10 cellular contexts compared by ENCODE assay signal in the genomic region with DNA sequence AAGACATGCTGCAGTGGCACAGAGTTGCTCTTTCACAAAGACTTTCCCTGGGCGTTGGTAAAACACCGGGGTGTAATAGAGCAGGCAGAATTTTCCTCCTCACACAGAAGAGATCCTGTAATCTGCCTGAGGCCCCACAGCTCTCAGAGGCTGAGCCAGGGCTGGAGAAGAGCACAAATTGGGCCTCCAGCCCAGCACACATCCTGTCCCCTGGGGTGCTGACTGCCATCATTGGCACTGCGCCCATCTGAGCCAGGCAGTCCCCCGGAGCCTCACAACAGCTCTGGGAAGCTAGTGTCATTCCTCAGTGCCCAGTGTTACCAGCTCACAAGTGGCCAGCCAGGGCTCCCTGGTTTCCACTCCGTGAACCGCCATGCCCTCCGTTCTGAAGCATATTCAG.
DNase-seq lines count a peak whose midpoint lies in the region; ATAC-seq and TF ChIP-seq lines count a peak whose summit lies in the region.
"Had no signal": no experiment of that assay in that cellular context is flagged by ENCODE, and none has a peak within 500 bp of the region (broad histone marks: within the 10 kb centered on the region; RNA-seq: fewer than 3 reads in every experiment).

No MANE protein-coding gene starts in this region.

- peaks cover 4 to 27% of the 10 kb centered on the region in 2 donors for H3K4me1 ChIP-seq in adrenal gland (replicated peaks in 1 of 2)
- H3K4me1 ChIP-seq in GM23338 (ENCODE audit: insufficient read depth): peaks cover 3% of the 10 kb centered on the region; the same call in 1 of the 2 replicates

- intact Hi-C loops in adrenal gland (cut with DNase I): loop anchor here in 1 of 2 donors (10.0 kb wide), 1 partner anchor 118 kb away; a partner anchor contains a TSS

- H3K4me1 Mint-ChIP-seq in GM23338: peaks cover 33% of the 10 kb centered on the region

- H3K9me3 Mint-ChIP-seq in GM23338: no peaks in the 10 kb centered on the region

- H2AFZ ChIP-seq in GM23338: no peak overlapping the region

- no peak overlapping the region for H3K4me3 Mint-ChIP-seq in GM23338

- ATAC-seq in GM23338 (no peak), GM21717 (IDR thresholded peaks at IDR 0.05; ENCODE audit: unreplicated experiment) (no peak)
- ATAC-seq: stimulated activated naive CD8-positive, alpha-beta T cell treated with anti-CD3 and anti-CD28 coated beads, Interleukin-15, Interleukin-2, amounts not matched to agents 100 U/mL and 50 U/mL, for 24 hours had no signal

- H3K9me3 ChIP-seq in adrenal gland (replicated peaks in 1 of 3): no peaks in the 10 kb centered on the region
- H3K9me3 ChIP-seq: spleen had no signal

- DNase-seq in DMS153 treated with DMSO at 0.1 percent for 48 hours (lab: John Stamatoyannopoulos, UW; ENCODE audit: unreplicated experiment) (peak; percentile 39), NCI-H1417 (lab: John Stamatoyannopoulos, UW) (peak in 2 of 3 experiments; percentile 69 to 88), adrenal gland (peak in 4 of 7 donors; percentile 27 to 77 (median 50)), kidney tubule cell (ENCODE audit: low spot score) (peak; percentile 78), GM23338 (ENCODE audit: low spot score) (no peak), hippocampal formation (lab: John Stamatoyannopoulos, UW) (no peak)
- no peak for DNase-seq in activated effector memory CD4-positive, alpha-beta T cell treated with anti-CD3 and anti-CD28 coated beads, Interleukin-2, amount 50 U/mL, for 16 hours
- DNase-seq: spleen; stimulated activated naive CD8-positive, alpha-beta T cell treated with anti-CD3 and anti-CD28 coated beads, Interleukin-15, Interleukin-2, amounts not matched to agents 100 U/mL and 50 U/mL, for 24 hours had no signal

- peaks cover 4% of the 10 kb centered on the region for H3K27me3 Mint-ChIP-seq in GM23338 (ENCODE audit: insufficient read depth, low read depth, poor library complexity)

- WGBS in adrenal gland, 4 donors: 74 to 95% (median 80%) methylated on average over 5 to 7 of the region's 7 CpGs

- H3K79me2 ChIP-seq in GM23338 (replicated peaks; ENCODE audit: insufficient read depth): no peaks in the 10 kb centered on the region

- no peak for TF ChIP-seq POLR2A in adrenal gland (IDR thresholded peaks at IDR 0.05)

- H3K27me3 ChIP-seq in adrenal gland (no peaks in the 10 kb centered on the region), GM23338 (ENCODE audit: insufficient read depth) (no peaks in the 10 kb centered on the region)
- H3K27me3 ChIP-seq: spleen had no signal

- H3K9me2 ChIP-seq in GM23338 (ENCODE audit: insufficient read depth): peaks cover 3% of the 10 kb centered on the region; the same call in 1 of the 2 replicates

- no peak for TF ChIP-seq CTCF in adrenal gland (IDR thresholded peaks at IDR 0.05)
- TF ChIP-seq CTCF in GM23338 (conservative IDR thresholded peaks at IDR 0.05; ENCODE audit: low read depth in 2 of 2): no peak

- H3F3A ChIP-seq in GM23338 (replicated peaks; ENCODE audit: low read depth): no peaks in the 10 kb centered on the region

- H3K36me3 ChIP-seq in adrenal gland (replicated peaks in 1 of 2) (no peaks in the 10 kb centered on the region), GM23338 (ENCODE audit: insufficient read depth) (no peaks in the 10 kb centered on the region; the same call in 1 of the 2 replicates)

- no peak overlapping the region for H3K4me3 ChIP-seq in adrenal gland
- H3K4me3 ChIP-seq in GM23338: no peak overlapping the region
- H3K4me3 ChIP-seq: spleen had no signal

- H3K36me3 Mint-ChIP-seq in GM23338 (ENCODE audit: low read depth): no peaks in the 10 kb centered on the region

- no peaks in the 10 kb centered on the region for H4K20me1 ChIP-seq in GM23338 (replicated peaks; ENCODE audit: insufficient read depth)

- no peak overlapping the region for H3K27ac ChIP-seq in adrenal gland
- H3K27ac ChIP-seq in GM23338 (ENCODE audit: low read depth): no peak overlapping the region
- H3K27ac ChIP-seq: spleen had no signal

- H3K27ac Mint-ChIP-seq in GM23338: no peak overlapping the region

- H3K4me2 ChIP-seq in GM23338: no peak overlapping the region

TF ChIP-seq in GM23338, 12 proteins besides CTCF, POLR2A, EP300 and RAD21:
- TF ChIP-seq, protein P1, sequence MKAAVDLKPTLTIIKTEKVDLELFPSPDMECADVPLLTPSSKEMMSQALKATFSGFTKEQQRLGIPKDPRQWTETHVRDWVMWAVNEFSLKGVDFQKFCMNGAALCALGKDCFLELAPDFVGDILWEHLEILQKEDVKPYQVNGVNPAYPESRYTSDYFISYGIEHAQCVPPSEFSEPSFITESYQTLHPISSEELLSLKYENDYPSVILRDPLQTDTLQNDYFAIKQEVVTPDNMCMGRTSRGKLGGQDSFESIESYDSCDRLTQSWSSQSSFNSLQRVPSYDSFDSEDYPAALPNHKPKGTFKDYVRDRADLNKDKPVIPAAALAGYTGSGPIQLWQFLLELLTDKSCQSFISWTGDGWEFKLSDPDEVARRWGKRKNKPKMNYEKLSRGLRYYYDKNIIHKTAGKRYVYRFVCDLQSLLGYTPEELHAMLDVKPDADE (IDR thresholded peaks at IDR 0.05): no peak
- TF ChIP-seq ZNF331 (CRISPR knock-in tag; IDR thresholded peaks at IDR 0.05; ENCODE audit: low read depth) (no peak), STAT1 (IDR thresholded peaks at IDR 0.05; ENCODE audit: unreplicated experiment) (no peak), NANOG (IDR thresholded peaks at IDR 0.05; ENCODE audit: borderline replicate concordance) (no peak), CREB1 (CRISPR knock-in tag; IDR thresholded peaks at IDR 0.05; ENCODE audit: low read depth) (no peak), ZNF114 (CRISPR knock-in tag; IDR thresholded peaks at IDR 0.05) (no peak), EZH2 (IDR thresholded peaks at IDR 0.05; ENCODE audit: low read depth, unreplicated experiment) (no peak), EZH2phosphoT487 (IDR thresholded peaks at IDR 0.05; ENCODE audit: unreplicated experiment) (no peak), JUNB (IDR thresholded peaks at IDR 0.05; ENCODE audit: unreplicated experiment) (no peak), POLR2AphosphoS5 (IDR thresholded peaks at IDR 0.05; ENCODE audit: low read depth) (no peak)
- TF ChIP-seq, protein P2, sequence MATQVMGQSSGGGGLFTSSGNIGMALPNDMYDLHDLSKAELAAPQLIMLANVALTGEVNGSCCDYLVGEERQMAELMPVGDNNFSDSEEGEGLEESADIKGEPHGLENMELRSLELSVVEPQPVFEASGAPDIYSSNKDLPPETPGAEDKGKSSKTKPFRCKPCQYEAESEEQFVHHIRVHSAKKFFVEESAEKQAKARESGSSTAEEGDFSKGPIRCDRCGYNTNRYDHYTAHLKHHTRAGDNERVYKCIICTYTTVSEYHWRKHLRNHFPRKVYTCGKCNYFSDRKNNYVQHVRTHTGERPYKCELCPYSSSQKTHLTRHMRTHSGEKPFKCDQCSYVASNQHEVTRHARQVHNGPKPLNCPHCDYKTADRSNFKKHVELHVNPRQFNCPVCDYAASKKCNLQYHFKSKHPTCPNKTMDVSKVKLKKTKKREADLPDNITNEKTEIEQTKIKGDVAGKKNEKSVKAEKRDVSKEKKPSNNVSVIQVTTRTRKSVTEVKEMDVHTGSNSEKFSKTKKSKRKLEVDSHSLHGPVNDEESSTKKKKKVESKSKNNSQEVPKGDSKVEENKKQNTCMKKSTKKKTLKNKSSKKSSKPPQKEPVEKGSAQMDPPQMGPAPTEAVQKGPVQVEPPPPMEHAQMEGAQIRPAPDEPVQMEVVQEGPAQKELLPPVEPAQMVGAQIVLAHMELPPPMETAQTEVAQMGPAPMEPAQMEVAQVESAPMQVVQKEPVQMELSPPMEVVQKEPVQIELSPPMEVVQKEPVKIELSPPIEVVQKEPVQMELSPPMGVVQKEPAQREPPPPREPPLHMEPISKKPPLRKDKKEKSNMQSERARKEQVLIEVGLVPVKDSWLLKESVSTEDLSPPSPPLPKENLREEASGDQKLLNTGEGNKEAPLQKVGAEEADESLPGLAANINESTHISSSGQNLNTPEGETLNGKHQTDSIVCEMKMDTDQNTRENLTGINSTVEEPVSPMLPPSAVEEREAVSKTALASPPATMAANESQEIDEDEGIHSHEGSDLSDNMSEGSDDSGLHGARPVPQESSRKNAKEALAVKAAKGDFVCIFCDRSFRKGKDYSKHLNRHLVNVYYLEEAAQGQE (IDR thresholded peaks at IDR 0.05; ENCODE audit: unreplicated experiment): no peak

Comparison
In these comparisons a context has a peak if more than half of its experiments do, and no peak if none do; other contexts are left out.
1. DNase-seq: peak in DMS153 treated with DMSO at 0.1 percent for 48 hours (single experiment), NCI-H1417 (2 of 3), adrenal gland (4 of 7) and kidney tubule cell (single experiment); none in GM23338 (single experiment), activated effector memory CD4-positive, alpha-beta T cell treated with anti-CD3 and anti-CD28 coated beads, Interleukin-2, amount 50 U/mL, for 16 hours (single experiment) and hippocampal formation (0 of 2).